Comparison of ENCODE assay signal across 28 cellular contexts in the genomic region with DNA sequence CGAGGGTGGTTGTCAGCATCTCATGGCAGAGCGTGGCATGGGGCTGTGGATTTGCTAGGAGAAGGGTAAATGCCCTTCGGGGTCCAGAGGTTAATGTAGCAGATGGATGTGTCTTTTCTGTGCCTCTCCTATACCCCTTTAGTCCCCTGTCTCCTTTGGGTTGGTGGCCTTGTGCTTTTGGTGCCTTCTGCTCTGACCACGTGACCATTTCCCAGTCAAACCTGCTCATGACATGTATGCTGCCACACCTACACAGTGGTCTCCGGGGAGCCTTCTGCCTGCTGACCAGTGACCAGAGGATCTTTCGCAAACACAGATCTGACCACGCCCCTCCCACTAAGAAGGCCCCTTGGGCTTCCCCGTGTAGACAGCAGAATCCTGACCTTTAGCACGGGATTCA.
DNase-seq lines count a peak whose midpoint lies in the region; ATAC-seq, FAIRE-seq and TF ChIP-seq lines count a peak whose summit lies in the region.
"Had no signal": no experiment of that assay in that cellular context is flagged by ENCODE, and none has a peak within 500 bp of the region (broad histone marks: within the 10 kb centered on the region; RNA-seq: fewer than 3 reads in every experiment).

No MANE protein-coding gene starts in this region.

- no peak for TF ChIP-seq CTCF in WTC11 (IDR thresholded peaks at IDR 0.05)
- no peak for TF ChIP-seq CTCF in H1 (IDR thresholded peaks at IDR 0.05; ENCODE audit: control extremely low read depth in 1 of 3, insufficient read depth in 1 of 3, low read depth in 1 of 3, low read length in 3 of 3)

- TF ChIP-seq EP300 in H1 (IDR thresholded peaks at IDR 0.05; ENCODE audit: borderline replicate concordance in 1 of 2, low read depth in 2 of 2, low read length in 2 of 2) = no peak

- peak overlapping the region; percentile 35 for H3K27ac Mint-ChIP-seq in activated CD4-positive, alpha-beta T cell treated with anti-CD3 and anti-CD28 coated beads, Interleukin-2, amount 10 ng/mL, durations not matched to agents 24 days and 14 days
- H3K27ac Mint-ChIP-seq in activated CD4-positive, alpha-beta T cell treated with anti-CD3 and anti-CD28 coated beads for 36 hours = no peak overlapping the region
- H3K27ac Mint-ChIP-seq in WTC11 = 0 out of 2 replicates have a peak overlapping the region, but pooled peaks have one; percentile 9
- H3K27ac Mint-ChIP-seq in stimulated activated effector memory CD8-positive, alpha-beta T cell treated with anti-CD3 and anti-CD28 coated beads, Interleukin-12 subunit alpha, Interleukin-12 subunit beta, amount 100 ng/mL, for 72 hours = peak overlapping the region; percentile 82
- H3K27ac Mint-ChIP-seq: GM23338, IgD-negative memory B cell had no signal

- H3K4me2 ChIP-seq in H1 (ENCODE audit: insufficient read depth in 1 of 2, low read depth in 2 of 2, low read length in 2 of 2) = no peak overlapping the region
- H3K4me2 ChIP-seq: BLaER1, GM23338 had no signal

- no peak overlapping the region for H2AFZ ChIP-seq in H1 (ENCODE audit: low read length)
- H2AFZ ChIP-seq: GM23338 had no signal

- H3K56ac ChIP-seq in H1 (replicated peaks; ENCODE audit: insufficient read length, low read depth, low read length) = no peak overlapping the region

- H3K14ac ChIP-seq in H1 (ENCODE audit: insufficient read length) = no peak overlapping the region

- no peak overlapping the region for H2BK12ac ChIP-seq in H1 (ENCODE audit: low read depth, low read length)

- TF ChIP-seq POLR2A in H1 (IDR thresholded peaks at IDR 0.05; ENCODE audit: control extremely low read depth in 1 of 2, low read depth in 2 of 2, low read length in 2 of 2) = no peak

- H2BK120ac ChIP-seq in H1 (replicated peaks; ENCODE audit: low read depth, low read length) = no peak overlapping the region

- no peak overlapping the region for H3K27ac ChIP-seq in H1 (ENCODE audit: low read depth, low read length)
- H3K27ac ChIP-seq: 22Rv1, BLaER1, SJCRH30 had no signal

- ATAC-seq in activated CD4-positive, alpha-beta T cell treated with anti-CD3 and anti-CD28 coated beads for 36 hours = no peak
- no peak for ATAC-seq in WTC11
- ATAC-seq in stimulated activated effector memory CD8-positive, alpha-beta T cell treated with anti-CD3 and anti-CD28 coated beads, Interleukin-12 subunit alpha, Interleukin-12 subunit beta, amount 100 ng/mL, for 72 hours = no peak
- ATAC-seq: GM23338 had no signal

- H3K27me3 Mint-ChIP-seq in activated CD4-positive, alpha-beta T cell treated with anti-CD3 and anti-CD28 coated beads, Interleukin-2, amount 10 ng/mL, durations not matched to agents 24 days and 14 days = peaks cover 14% of the 10 kb centered on the region
- peaks cover 32% of the 10 kb centered on the region for H3K27me3 Mint-ChIP-seq in activated CD4-positive, alpha-beta T cell treated with anti-CD3 and anti-CD28 coated beads for 36 hours
- no peaks in the 10 kb centered on the region for H3K27me3 Mint-ChIP-seq in WTC11 (ENCODE audit: low read depth)
- H3K27me3 Mint-ChIP-seq: CD4-positive, alpha-beta memory T cell had no signal

- no peak overlapping the region for H3K4ac ChIP-seq in H1 (replicated peaks; ENCODE audit: insufficient read length, low read depth, low read length)

- TF ChIP-seq RAD21 in H1 (IDR thresholded peaks at IDR 0.05 in 1 of 2, conservative IDR thresholded peaks at IDR 0.05 in 1 of 2; ENCODE audit: low read depth in 2 of 2, low read length in 2 of 2) = no peak

- H3K36me3 ChIP-seq in H1 (ENCODE audit: control insufficient read depth in 2 of 4, insufficient read depth in 4 of 4, low read length in 3 of 4) = no peaks in the 10 kb centered on the region; a peak in 1 of 8 replicates
- H3K36me3 ChIP-seq: BLaER1, SJCRH30 had no signal

- peaks cover 0 to 11% (median 1%) of the 10 kb centered on the region in 4 experiments; a peak in 3 of 7 replicates for H3K4me1 ChIP-seq in H1 (replicated peaks in 1 of 4; ENCODE audit: control insufficient read depth in 3 of 4, insufficient read depth in 4 of 4, low read length in 3 of 4)
- H3K4me1 ChIP-seq: Caco-2 had no signal

- intact Hi-C loops in activated CD4-positive, alpha-beta T cell treated with anti-CD3 and anti-CD28 coated beads, Interleukin-2, amount 10 ng/mL, durations not matched to agents 24 days and 14 days (cut with micrococcal nuclease) = loop anchor here (5.0 to 10.0 kb wide), 2 partner anchors 204 to 356 kb away; no protein-coding TSS in a partner anchor
- intact Hi-C loops in activated CD4-positive, alpha-beta T cell treated with anti-CD3 and anti-CD28 coated beads for 36 hours (cut with DNase I, micrococcal nuclease) = loop anchor here in 1 of 2 experiments (5.0 kb wide), 1 partner anchor 171 kb away; the partner anchor contains the start of gene BUB1

- no peak overlapping the region for H3K9ac ChIP-seq in H1 (replicated peaks in 1 of 4; ENCODE audit: extremely low read depth in 1 of 4, low read depth in 3 of 4, low read length in 3 of 4)
- H3K9ac ChIP-seq: BLaER1 had no signal

- no peak for FAIRE-seq in H1 (lab: Jason Lieb, UNC)
- FAIRE-seq: GM12891, RCC 7860 had no signal

- H2BK20ac ChIP-seq in H1 (ENCODE audit: low read length) = no peak overlapping the region

- H3K79me2 ChIP-seq in H1 (ENCODE audit: control insufficient read depth in 1 of 2, insufficient read depth in 2 of 2, low read length in 2 of 2) = no peaks in the 10 kb centered on the region

- no peak overlapping the region for H2BK5ac ChIP-seq in H1 (ENCODE audit: low read depth, low read length)

- 95% methylated on average over 9 of the region's 9 CpGs; no CpG with 5 or more reads in 1 of the 2 experiments for WGBS in H1 (ENCODE audit: extremely low coverage in 1 of 2, insufficient coverage in 1 of 2, insufficient read length in 1 of 2, insufficient replicate concordance in 2 of 2, low coverage in 1 of 2, low lambda C conversion rate in 2 of 2, missing lambda C conversion rate in 1 of 2), 2 experiments

- peaks cover 7% of the 10 kb centered on the region for H3K9me3 Mint-ChIP-seq in activated CD4-positive, alpha-beta T cell treated with anti-CD3 and anti-CD28 coated beads, Interleukin-2, amount 10 ng/mL, durations not matched to agents 24 days and 14 days
- no peaks in the 10 kb centered on the region for H3K9me3 Mint-ChIP-seq in activated CD4-positive, alpha-beta T cell treated with anti-CD3 and anti-CD28 coated beads for 36 hours (ENCODE audit: low read depth)
- H3K9me3 Mint-ChIP-seq in WTC11 = peaks cover 4% of the 10 kb centered on the region; the same call in 1 of the 2 replicates
- no peaks in the 10 kb centered on the region for H3K9me3 Mint-ChIP-seq in stimulated activated effector memory CD8-positive, alpha-beta T cell treated with anti-CD3 and anti-CD28 coated beads, Interleukin-12 subunit alpha, Interleukin-12 subunit beta, amount 100 ng/mL, for 72 hours
- H3K9me3 Mint-ChIP-seq: GM23338 had no signal

- H3K4me3 ChIP-seq in H1 (ENCODE audit: extremely low read depth in 1 of 4, insufficient read depth in 2 of 4, low read depth in 3 of 4, low read length in 4 of 4) = no peak overlapping the region
- H3K4me3 ChIP-seq: BLaER1, GM23338, SJCRH30 had no signal

- no peak overlapping the region for H3K18ac ChIP-seq in H1 (ENCODE audit: extremely low read depth, low read length)

- no peaks in the 10 kb centered on the region; the same call in 1 of the 2 replicates for H3K23me2 ChIP-seq in H1 (ENCODE audit: low read depth, low read length)

- CTCF ChIA-PET in activated CD4-positive, alpha-beta T cell treated with anti-CD3 and anti-CD28 coated beads for 36 hours (lab: Charles Lee) = interaction anchor here (1.0 to 1.6 kb wide), 2 partner anchors 10 to 36 kb away, joined by 3 to 4 read pairs; no protein-coding TSS in a partner anchor
- CTCF ChIA-PET in WTC11 (lab: Charles Lee) = interaction anchor here (0.6 to 1.0 kb wide), 3 partner anchors 10 to 27 kb away, joined by 3 read pairs; no protein-coding TSS in a partner anchor
- CTCF ChIA-PET in H1 (lab: Charles Lee; ENCODE audit: partially characterized antibody) = interaction anchor here (1.1 to 1.4 kb wide), 5 partner anchors 10 to 37 kb away, joined by 3 to 4 read pairs (median 3); no protein-coding TSS in a partner anchor

- no peaks in the 10 kb centered on the region for H3K27me3 ChIP-seq in H1 (replicated peaks in 1 of 4; ENCODE audit: control insufficient read depth in 3 of 4, extremely low read depth in 1 of 4, insufficient read depth in 3 of 4, low read length in 3 of 4)
- H3K27me3 ChIP-seq: BLaER1, SJCRH30 had no signal

- H4K20me1 ChIP-seq in H1 (replicated peaks in 1 of 2; ENCODE audit: control insufficient read depth in 1 of 2, insufficient read depth in 2 of 2, low read length in 2 of 2) = peaks cover 0 to 10% of the 10 kb centered on the region in 2 experiments
- H4K20me1 ChIP-seq: BLaER1 had no signal

- peak overlapping the region; percentile 48; the same call in 1 of the 2 replicates for H4K8ac ChIP-seq in H1 (ENCODE audit: extremely low read depth, insufficient read depth, low read length)

- no peak overlapping the region for H4K5ac ChIP-seq in H1 (ENCODE audit: insufficient read length, low read depth, low read length)

- no peaks in the 10 kb centered on the region for H3K79me1 ChIP-seq in H1 (ENCODE audit: low read depth, low read length)

- no peak overlapping the region for H4K91ac ChIP-seq in H1 (replicated peaks; ENCODE audit: insufficient read length, low read length)

- no peak overlapping the region for H3K23ac ChIP-seq in H1 (ENCODE audit: insufficient read length)

- no peak overlapping the region for H2BK15ac ChIP-seq in H1 (ENCODE audit: low read length)

- peaks cover 1% of the 10 kb centered on the region for H3K36me3 Mint-ChIP-seq in activated CD4-positive, alpha-beta T cell treated with anti-CD3 and anti-CD28 coated beads, Interleukin-2, amount 10 ng/mL, durations not matched to agents 24 days and 14 days (ENCODE audit: low read depth)
- peaks cover 2% of the 10 kb centered on the region for H3K36me3 Mint-ChIP-seq in activated CD4-positive, alpha-beta T cell treated with anti-CD3 and anti-CD28 coated beads for 36 hours (ENCODE audit: low read depth)
- H3K36me3 Mint-ChIP-seq in WTC11 = peaks cover 8% of the 10 kb centered on the region; the same call in 1 of the 2 replicates
- H3K36me3 Mint-ChIP-seq in stimulated activated effector memory CD8-positive, alpha-beta T cell treated with anti-CD3 and anti-CD28 coated beads, Interleukin-12 subunit alpha, Interleukin-12 subunit beta, amount 100 ng/mL, for 72 hours = peaks cover 13% of the 10 kb centered on the region
- H3K36me3 Mint-ChIP-seq: CD4-positive, alpha-beta memory T cell had no signal

- H3K4me1 Mint-ChIP-seq in activated CD4-positive, alpha-beta T cell treated with anti-CD3 and anti-CD28 coated beads, Interleukin-2, amount 10 ng/mL, durations not matched to agents 24 days and 14 days = peaks cover 80% of the 10 kb centered on the region
- H3K4me1 Mint-ChIP-seq in activated CD4-positive, alpha-beta T cell treated with anti-CD3 and anti-CD28 coated beads for 36 hours = peaks cover 74% of the 10 kb centered on the region
- peaks cover 32% of the 10 kb centered on the region for H3K4me1 Mint-ChIP-seq in WTC11
- H3K4me1 Mint-ChIP-seq in stimulated activated effector memory CD8-positive, alpha-beta T cell treated with anti-CD3 and anti-CD28 coated beads, Interleukin-12 subunit alpha, Interleukin-12 subunit beta, amount 100 ng/mL, for 72 hours = peaks cover 99% of the 10 kb centered on the region

- H3K4me3 Mint-ChIP-seq in activated CD4-positive, alpha-beta T cell treated with anti-CD3 and anti-CD28 coated beads, Interleukin-2, amount 10 ng/mL, durations not matched to agents 24 days and 14 days = no peak overlapping the region
- no peak overlapping the region for H3K4me3 Mint-ChIP-seq in activated CD4-positive, alpha-beta T cell treated with anti-CD3 and anti-CD28 coated beads for 36 hours
- no peak overlapping the region for H3K4me3 Mint-ChIP-seq in WTC11
- H3K4me3 Mint-ChIP-seq in stimulated activated effector memory CD8-positive, alpha-beta T cell treated with anti-CD3 and anti-CD28 coated beads, Interleukin-12 subunit alpha, Interleukin-12 subunit beta, amount 100 ng/mL, for 72 hours = no peak overlapping the region
- H3K4me3 Mint-ChIP-seq: GM23338, IgD-negative memory B cell had no signal

- H2AK5ac ChIP-seq in H1 (ENCODE audit: low read depth, low read length) = no peak overlapping the region

- H3K9me3 ChIP-seq in H1 (ENCODE audit: insufficient read depth in 2 of 2, low read depth in 1 of 2, low read length in 1 of 2) = no peaks in the 10 kb centered on the region
- H3K9me3 ChIP-seq: BLaER1, Caco-2, SJCRH30 had no signal

- POLR2A ChIA-PET in activated CD4-positive, alpha-beta T cell treated with anti-CD3 and anti-CD28 coated beads for 36 hours (lab: Charles Lee) = no interaction called here
- POLR2A ChIA-PET in WTC11 (lab: Charles Lee) = no interaction called here
- POLR2A ChIA-PET in H1 (lab: Charles Lee; ENCODE audit: partially characterized antibody) = no interaction called here

- DNase-seq in activated CD4-positive, alpha-beta T cell treated with anti-CD3 and anti-CD28 coated beads, Interleukin-2, amount 10 ng/mL, durations not matched to agents 24 days and 14 days = no peak
- no peak for DNase-seq in activated CD4-positive, alpha-beta T cell treated with anti-CD3 and anti-CD28 coated beads for 36 hours
- DNase-seq in WTC11 (ENCODE audit: low spot score) = no peak
- peak in 1 of 2 experiments; percentile 38 for DNase-seq in H1 (ENCODE audit: low read depth in 1 of 2, low spot score in 2 of 2)
- DNase-seq in stimulated activated effector memory CD8-positive, alpha-beta T cell treated with anti-CD3 and anti-CD28 coated beads, Interleukin-12 subunit alpha, Interleukin-12 subunit beta, amount 100 ng/mL, for 72 hours (ENCODE audit: low spot score in 2 of 2) = no peak
- no peak for DNase-seq in NCI-H748 (lab: John Stamatoyannopoulos, UW; ENCODE audit: unreplicated experiment)
- no peak for DNase-seq in NAMALWA (ENCODE audit: low spot score)
- no peak for DNase-seq in UCSD-AML1 (lab: John Stamatoyannopoulos, UW; ENCODE audit: unreplicated experiment)
- DNase-seq: ACHN; CD4-positive, alpha-beta memory T cell; DMS 273 treated with DMSO at 0.1 percent for 48 hours; DMS79 treated with DMSO at 0.1 percent for 48 hours; HCEC 1CT; Karpas-422; MV-4-11; NCI-H1694; NCI-H2081; NCI-H2171 treated with DMSO at 0.1 percent for 48 hours; NCI-H524 treated with DMSO at 0.1 percent for 48 hours; OCI-M1 had no signal
